8 cellular contexts compared by ENCODE assay signal in the genomic region with DNA sequence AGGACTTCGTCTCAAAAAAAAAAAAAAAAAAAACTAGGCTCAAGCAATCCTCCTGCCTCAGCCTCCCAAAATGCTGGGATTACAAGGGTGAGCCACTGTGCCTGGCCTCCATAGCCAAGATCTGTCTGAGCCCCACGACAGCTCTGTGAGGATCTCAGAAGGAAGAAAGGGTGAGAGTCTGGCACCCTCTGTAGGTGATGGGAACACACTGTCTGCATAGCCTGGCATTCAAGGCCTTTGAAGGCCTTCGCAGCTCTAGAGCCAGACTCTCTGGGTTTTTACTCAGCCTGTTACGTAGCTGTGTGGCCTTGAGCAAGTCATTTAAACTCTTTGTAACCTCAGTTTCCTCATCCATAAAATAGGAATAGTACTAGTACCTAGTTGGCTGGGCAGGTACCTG. TPM values are rescaled to one million over a fixed set of nuclear protein-coding genes. Genes with fewer than 3 reads are reported as not detected.
DNase-seq lines count a peak whose midpoint lies in the region; ATAC-seq and TF ChIP-seq lines count a peak whose summit lies in the region.

No MANE protein-coding gene starts in this region.

- peak; percentile 99 for ATAC-seq in activated CD8-positive, alpha-beta memory T cell treated with anti-CD3 and anti-CD28 coated beads, Interleukin-2, amount 10 ng/mL, durations not matched to agents 7 days and 5 days

- H3K4me3 ChIP-seq in fibroblast of villous mesenchyme (ENCODE audit: low read depth, low read length) (no peak overlapping the region), dorsolateral prefrontal cortex (no peak overlapping the region)

- peaks cover 5% of the 10 kb centered on the region for H3K4me1 Mint-ChIP-seq in activated CD8-positive, alpha-beta memory T cell treated with anti-CD3 and anti-CD28 coated beads, Interleukin-2, amount 10 ng/mL, durations not matched to agents 7 days and 5 days

- no peaks in the 10 kb centered on the region for H3K36me3 Mint-ChIP-seq in activated CD8-positive, alpha-beta memory T cell treated with anti-CD3 and anti-CD28 coated beads, Interleukin-2, amount 10 ng/mL, durations not matched to agents 7 days and 5 days

- no peaks in the 10 kb centered on the region for H3K27me3 Mint-ChIP-seq in activated CD8-positive, alpha-beta memory T cell treated with anti-CD3 and anti-CD28 coated beads, Interleukin-2, amount 10 ng/mL, durations not matched to agents 7 days and 5 days

- H3K4me3 Mint-ChIP-seq in activated CD8-positive, alpha-beta memory T cell treated with anti-CD3 and anti-CD28 coated beads, Interleukin-2, amount 10 ng/mL, durations not matched to agents 7 days and 5 days = no peak overlapping the region

- CTCF ChIA-PET in activated CD8-positive, alpha-beta memory T cell treated with anti-CD3 and anti-CD28 coated beads, Interleukin-2, amount 10 ng/mL, durations not matched to agents 7 days and 5 days (lab: Charles Lee) = interaction anchor here (0.7 to 4.4 kb wide), 33 partner anchors 8 to 578 kb away, joined by 3 to 64 read pairs (median 4); no protein-coding TSS in a partner anchor

- intact Hi-C loops in dorsolateral prefrontal cortex (cut with DNase I) = loop anchor here in 1 of 2 donors (10.0 kb wide), 1 partner anchor 1013 kb away; the partner anchor contains the start of gene KDM8

- H3K27ac Mint-ChIP-seq in activated CD8-positive, alpha-beta memory T cell treated with anti-CD3 and anti-CD28 coated beads, Interleukin-2, amount 10 ng/mL, durations not matched to agents 7 days and 5 days = no peak overlapping the region

- peak; percentile 87 for TF ChIP-seq CTCF in fibroblast of villous mesenchyme (IDR thresholded peaks at IDR 0.05; ENCODE audit: insufficient read depth, low read depth, low read length)
- TF ChIP-seq CTCF in dorsolateral prefrontal cortex (IDR thresholded peaks at IDR 0.05 in 54 of 56, conservative IDR thresholded peaks at IDR 0.05 in 2 of 56; ENCODE audit: low read depth in 1 of 56, partially characterized antibody in 56 of 56) = peak in 13 of 56 donors; percentile 11 to 26 (median 17)

- no peaks in the 10 kb centered on the region for H3K27me3 ChIP-seq in dorsolateral prefrontal cortex

- peak; percentile 29 for DNase-seq in NK-92 treated with Interleukin-12 subunit alpha and Interleukin-12 subunit beta, amount 100 ng/mL, for 24 hours (lab: John Stamatoyannopoulos, UW)
- DNase-seq in NK-92 (lab: John Stamatoyannopoulos, UW; ENCODE audit: unreplicated experiment) (no peak), MV-4-11 (lab: John Stamatoyannopoulos, UW) (peak; percentile 68), fibroblast of villous mesenchyme (ENCODE audit: low read depth) (peak; percentile 74), dorsolateral prefrontal cortex (no peak), occipital lobe (lab: John Stamatoyannopoulos, UW) (no peak)
- DNase-seq in activated CD8-positive, alpha-beta memory T cell treated with anti-CD3 and anti-CD28 coated beads, Interleukin-2, amount 10 ng/mL, durations not matched to agents 7 days and 5 days = peak; percentile 73
- DNase-seq in stimulated activated CD4-positive, alpha-beta T cell treated with anti-CD3 and anti-CD28 coated beads, Interleukin-4, amount 100 ng/mL, for 4 hours = peak; percentile 36 to 69

- no peak overlapping the region for H3K27ac ChIP-seq in dorsolateral prefrontal cortex

- H3K9me3 Mint-ChIP-seq in activated CD8-positive, alpha-beta memory T cell treated with anti-CD3 and anti-CD28 coated beads, Interleukin-2, amount 10 ng/mL, durations not matched to agents 7 days and 5 days (ENCODE audit: low read depth) = no peaks in the 10 kb centered on the region

RNA-seq across cellular contexts. Expression of gene XPO6, which starts 6.3 kb away (rescaled TPM):
- total RNA-seq in activated CD8-positive, alpha-beta memory T cell treated with anti-CD3 and anti-CD28 coated beads, Interleukin-2, amount 10 ng/mL, durations not matched to agents 7 days and 5 days = 100 to 1,000 TPM; 204 to 267 TPM
- 105 and 111 TPM in 2 replicates for total RNA-seq in fibroblast of villous mesenchyme
- 100 to 1,000 TPM; 111 to 213 (median 156) TPM for total RNA-seq in dorsolateral prefrontal cortex
- 66.4 TPM for total RNA-seq in occipital lobe

Comparison
In these comparisons a context has a peak if more than half of its experiments do, and no peak if none do; other contexts are left out.
1. DNase-seq: peak in NK-92 treated with Interleukin-12 subunit alpha and Interleukin-12 subunit beta, amount 100 ng/mL, for 24 hours (single experiment), MV-4-11 (single experiment), activated CD8-positive, alpha-beta memory T cell treated with anti-CD3 and anti-CD28 coated beads, Interleukin-2, amount 10 ng/mL, durations not matched to agents 7 days and 5 days (single experiment), fibroblast of villous mesenchyme (single experiment) and stimulated activated CD4-positive, alpha-beta T cell treated with anti-CD3 and anti-CD28 coated beads, Interleukin-4, amount 100 ng/mL, for 4 hours (2 of 2); none in NK-92 (single experiment), dorsolateral prefrontal cortex (0 of 10) and occipital lobe (single experiment).